Comparison of ENCODE assay signal across 21 cellular contexts in genomic region chr22:27687984-27688545, GRCh38.
DNase-seq lines count a peak whose midpoint lies in the region; ATAC-seq and TF ChIP-seq lines count a peak whose summit lies in the region.
"Had no signal": no experiment of that assay in that cellular context is flagged by ENCODE, and none has a peak within 500 bp of the region (broad histone marks: within the 10 kb centered on the region; RNA-seq: fewer than 3 reads in every experiment).

No MANE protein-coding gene starts in this region.

- H3K4me1 Mint-ChIP-seq in endodermal cell: peaks cover 14% of the 10 kb centered on the region
- H3K4me1 Mint-ChIP-seq: activated CD4-positive, alpha-beta memory T cell treated with anti-CD3 and anti-CD28 coated beads, Interleukin-2, amount 10 ng/mL, durations not matched to agents 7 days and 5 days; natural killer cell had no signal

- no peaks in the 10 kb centered on the region for H3K79me1 ChIP-seq in neuronal stem cell (ENCODE audit: low read depth, low read length)

- H3K4me2 ChIP-seq in GM23248 (ENCODE audit: unreplicated experiment): no peak overlapping the region
- no peak overlapping the region for H3K4me2 ChIP-seq in neuronal stem cell (ENCODE audit: insufficient read depth, low read length, poor library complexity, severe bottlenecking)

- no peaks in the 10 kb centered on the region for H3K79me2 ChIP-seq in GM23248 (ENCODE audit: insufficient read depth)

- peak overlapping the region; percentile 59 for H2AK5ac ChIP-seq in neuronal stem cell (ENCODE audit: low read depth, low read length)

- ATAC-seq in HG03571 (IDR thresholded peaks at IDR 0.05; ENCODE audit: unreplicated experiment): no peak
- ATAC-seq in HG03442 (IDR thresholded peaks at IDR 0.05; ENCODE audit: unreplicated experiment): no peak
- ATAC-seq: effector memory CD8-positive, alpha-beta T cell; natural killer cell had no signal

- peak; percentile 40 for DNase-seq in GM23248
- peak; percentile 33 for DNase-seq in M059J (ENCODE audit: low read depth)
- peak; percentile 55 for DNase-seq in endodermal cell
- no peak for DNase-seq in neuronal stem cell (ENCODE audit: low spot score)
- no peak for DNase-seq in SW 1271 (lab: John Stamatoyannopoulos, UW)
- DNase-seq: activated CD4-positive, alpha-beta memory T cell treated with anti-CD3 and anti-CD28 coated beads, Interleukin-2, amount 10 ng/mL, durations not matched to agents 7 days and 5 days; activated CD4-positive, CD25-positive, alpha-beta regulatory T cell; activated naive CD4-positive, alpha-beta T cell treated with anti-CD3 and anti-CD28 coated beads, Interleukin-2, amount 50 U/mL, for 16 hours; activated T-cell treated with anti-CD3 and anti-CD28 coated beads, Interleukin-2, amount 50 U/mL, for 24 hours; BE2C; effector memory CD8-positive, alpha-beta T cell; GOT3; natural killer cell; NCI-H2029 treated with DMSO at 0.1 percent for 48 hours; NCI-H524 treated with DMSO at 0.1 percent for 48 hours; SHP77 treated with DMSO at 0.1 percent for 48 hours; stimulated activated CD4-positive, alpha-beta T cell treated with anti-CD3 and anti-CD28 coated beads, Interleukin-1b, Interleukin-23, amount 100 ng/mL, for 48 hours; stimulated activated naive CD4-positive, alpha-beta T cell treated with Interleukin-2 at 50 U/mL for 16 hours; transverse colon had no signal

- H3K27me3 ChIP-seq in GM23248 (replicated peaks; ENCODE audit: insufficient read depth): no peaks in the 10 kb centered on the region
- H3K27me3 ChIP-seq in endodermal cell (ENCODE audit: control insufficient read depth, insufficient read depth, low read length, poor library complexity, severe bottlenecking): no peaks in the 10 kb centered on the region
- H3K27me3 ChIP-seq in neuronal stem cell (ENCODE audit: control insufficient read depth in 3 of 3, insufficient read depth in 3 of 3, low read depth in 1 of 3, low read length in 3 of 3): no peaks in the 10 kb centered on the region
- H3K27me3 ChIP-seq: BE2C, transverse colon had no signal

- in situ Hi-C loops in GM23248 (cut with MboI): no loop called here

- no peak overlapping the region for H3K14ac ChIP-seq in neuronal stem cell (ENCODE audit: low read length)

- H2AFZ ChIP-seq in GM23248 (no peak overlapping the region), neuronal stem cell (ENCODE audit: low read length) (no peak overlapping the region)

- H3K27ac ChIP-seq in GM23248 (no peak overlapping the region), endodermal cell (ENCODE audit: low read depth, low read length) (no peak overlapping the region), neuronal stem cell (replicated peaks; ENCODE audit: low read length) (no peak overlapping the region)

- WGBS in GM23248 (ENCODE audit: low coverage in 1 of 2, low lambda C conversion rate in 2 of 2, missing lambda C conversion rate in 2 of 2), 2 experiments: 87% methylated on average over 3 of the region's 3 CpGs
- 92 to 93% methylated on average over 3 of the region's 3 CpGs for WGBS in endodermal cell (ENCODE audit: insufficient coverage in 1 of 2, insufficient read length in 1 of 2), 2 experiments
- no CpG with 5 or more reads among the region's 3 CpGs for WGBS in neuronal stem cell (ENCODE audit: extremely low coverage in 2 of 2, insufficient read length in 2 of 2, insufficient replicate concordance in 1 of 2), 2 donors

- H3K4me3 ChIP-seq in GM23248 (no peak overlapping the region), endodermal cell (ENCODE audit: low read length) (no peak overlapping the region), neuronal stem cell (ENCODE audit: low read length in 2 of 2) (no peak overlapping the region)
- H3K4me3 ChIP-seq: transverse colon had no signal

- no peak overlapping the region for H3K4ac ChIP-seq in neuronal stem cell (ENCODE audit: low read length)

- no peaks in the 10 kb centered on the region for H3K27me3 Mint-ChIP-seq in endodermal cell (ENCODE audit: insufficient read depth)
- H3K27me3 Mint-ChIP-seq: activated CD4-positive, alpha-beta memory T cell treated with anti-CD3 and anti-CD28 coated beads, Interleukin-2, amount 10 ng/mL, durations not matched to agents 7 days and 5 days had no signal

- H3K9me3 ChIP-seq in GM23248 (ENCODE audit: low read depth) (no peaks in the 10 kb centered on the region), endodermal cell (ENCODE audit: control insufficient read depth, low read length) (no peaks in the 10 kb centered on the region), neuronal stem cell (replicated peaks in 1 of 2; ENCODE audit: control insufficient read depth in 2 of 2, insufficient read depth in 1 of 2, low read depth in 1 of 2, low read length in 2 of 2) (peaks cover 0 to 9% of the 10 kb centered on the region in 2 donors)
- H3K9me3 ChIP-seq: transverse colon had no signal

- H3K18ac ChIP-seq in neuronal stem cell (ENCODE audit: low read length): no peak overlapping the region

- no peak overlapping the region for H3K9ac ChIP-seq in GM23248
- no peak overlapping the region for H3K9ac ChIP-seq in endodermal cell (ENCODE audit: extremely low read depth, low read length, poor library complexity, severe bottlenecking)
- no peak overlapping the region for H3K9ac ChIP-seq in neuronal stem cell (ENCODE audit: low read depth, low read length, poor library complexity)

- H2BK5ac ChIP-seq in neuronal stem cell (ENCODE audit: low read length): no peak overlapping the region

- H3K4me1 ChIP-seq in GM23248 (ENCODE audit: insufficient read depth): peaks cover 17% of the 10 kb centered on the region
- H3K4me1 ChIP-seq in endodermal cell (ENCODE audit: control insufficient read depth, insufficient read depth, low read length): no peaks in the 10 kb centered on the region
- H3K4me1 ChIP-seq in neuronal stem cell (ENCODE audit: control insufficient read depth in 2 of 2, insufficient read depth in 1 of 2, low read depth in 1 of 2, low read length in 2 of 2): peaks cover 8 to 15% of the 10 kb centered on the region in 2 donors
- H3K4me1 ChIP-seq: BE2C had no signal

- H3F3A ChIP-seq in GM23248 (ENCODE audit: insufficient read depth): 0 out of 2 replicates have a peak, but pooled peaks cover 4% of the 10 kb centered on the region

- H2BK12ac ChIP-seq in neuronal stem cell (ENCODE audit: low read length): no peak overlapping the region

- H2BK120ac ChIP-seq in neuronal stem cell (ENCODE audit: low read depth, low read length): no peak overlapping the region

- H2BK15ac ChIP-seq in neuronal stem cell (ENCODE audit: low read length): peak overlapping the region; percentile 28

- H3K36me3 ChIP-seq in GM23248 (ENCODE audit: low read depth) (no peaks in the 10 kb centered on the region), endodermal cell (ENCODE audit: control insufficient read depth, insufficient read depth, low read length) (no peaks in the 10 kb centered on the region), neuronal stem cell (replicated peaks in 1 of 2; ENCODE audit: control insufficient read depth in 2 of 2, insufficient read depth in 2 of 2, low read length in 2 of 2) (no peaks in the 10 kb centered on the region)
- H3K36me3 ChIP-seq: BE2C, transverse colon had no signal

- H4K8ac ChIP-seq in neuronal stem cell (ENCODE audit: low read depth, low read length): no peak overlapping the region

- peaks cover 21% of the 10 kb centered on the region for H3K36me3 Mint-ChIP-seq in endodermal cell (ENCODE audit: low read depth)
- H3K36me3 Mint-ChIP-seq: natural killer cell had no signal

- H3K23ac ChIP-seq in neuronal stem cell (ENCODE audit: low read depth, low read length, poor library complexity): no peak overlapping the region

- no peak overlapping the region for H3K4me3 Mint-ChIP-seq in endodermal cell
- H3K4me3 Mint-ChIP-seq: activated CD4-positive, alpha-beta memory T cell treated with anti-CD3 and anti-CD28 coated beads, Interleukin-2, amount 10 ng/mL, durations not matched to agents 7 days and 5 days; activated T-cell treated with anti-CD3 and anti-CD28 coated beads, Interleukin-2, amount 50 U/mL, for 24 hours; effector memory CD8-positive, alpha-beta T cell; natural killer cell had no signal

- H4K20me1 ChIP-seq in GM23248 (ENCODE audit: insufficient read depth): no peaks in the 10 kb centered on the region

- H4K91ac ChIP-seq in neuronal stem cell (ENCODE audit: low read depth, low read length, poor library complexity): no peak overlapping the region

- no peaks in the 10 kb centered on the region for H3K9me2 ChIP-seq in GM23248 (ENCODE audit: insufficient read depth)

- H3K9me3 Mint-ChIP-seq in endodermal cell: peaks cover under 1% of the 10 kb centered on the region
- H3K9me3 Mint-ChIP-seq: natural killer cell had no signal

- no peak for TF ChIP-seq CTCF in endodermal cell (conservative IDR thresholded peaks at IDR 0.05)

- no peak overlapping the region for H3K27ac Mint-ChIP-seq in endodermal cell
- H3K27ac Mint-ChIP-seq: activated CD4-positive, alpha-beta memory T cell treated with anti-CD3 and anti-CD28 coated beads, Interleukin-2, amount 10 ng/mL, durations not matched to agents 7 days and 5 days; activated T-cell treated with anti-CD3 and anti-CD28 coated beads, Interleukin-2, amount 50 U/mL, for 24 hours; effector memory CD8-positive, alpha-beta T cell; natural killer cell had no signal

Comparison
In these comparisons a context has a peak if more than half of its experiments do, and no peak if none do; other contexts are left out.
1. DNase-seq: peak in GM23248 (single experiment), M059J (single experiment) and endodermal cell (single experiment); none in neuronal stem cell (single experiment) and SW 1271 (0 of 2).